ENCODE assay signal across 31 cellular contexts in the genomic region with DNA sequence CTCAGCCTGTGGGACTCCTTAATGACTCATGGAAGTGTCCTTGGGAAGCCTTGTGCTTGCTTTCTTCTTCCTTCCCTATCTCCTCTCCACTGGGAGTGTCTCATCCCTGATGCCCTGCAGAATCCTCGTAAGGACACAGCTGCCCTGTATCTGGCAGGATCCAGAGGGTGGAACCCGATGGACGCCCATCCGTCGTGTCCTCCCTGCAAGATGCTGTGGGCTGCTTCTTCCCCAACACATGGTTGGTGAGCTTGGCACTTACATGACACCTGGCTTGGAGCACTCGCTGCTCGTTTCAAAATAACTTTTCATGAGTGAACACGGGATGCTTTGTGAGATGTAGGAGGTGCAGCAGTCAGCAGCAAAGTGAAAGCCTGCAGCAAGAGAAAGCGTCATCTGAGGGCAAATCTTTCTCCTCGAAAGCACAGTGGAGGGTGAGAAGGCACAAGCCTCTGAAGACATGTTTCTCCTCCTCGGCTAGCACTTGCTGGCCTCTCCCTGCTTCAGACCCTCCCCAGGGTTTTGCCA. TPM values are rescaled to one million over a fixed set of nuclear protein-coding genes. Genes with fewer than 3 reads are reported as not detected.
"Had no signal": no experiment of that assay in that cellular context is flagged by ENCODE, and none has a peak within 500 bp of the region (broad histone marks: within the 10 kb centered on the region; RNA-seq: fewer than 3 reads in every experiment).

No MANE protein-coding gene starts in this region.

- H3K27me3 Mint-ChIP-seq: activated naive CD8-positive, alpha-beta T cell had no signal

- H3K4me3 Mint-ChIP-seq: activated CD4-positive, alpha-beta memory T cell treated with anti-CD3 and anti-CD28 coated beads for 36 hours; activated CD4-positive, alpha-beta T cell treated with anti-CD3 and anti-CD28 coated beads, Interleukin-2, amount 10 ng/mL, durations not matched to agents 7 days and 5 days; activated naive CD4-positive, alpha-beta T cell treated with anti-CD3 and anti-CD28 coated beads for 36 hours; activated naive CD8-positive, alpha-beta T cell; activated T-helper 17 cell treated with anti-CD3 and anti-CD28 coated beads, Interleukin-2, amount 50 U/mL, for 72 hours; brain; T-cell had no signal

- ATAC-seq: activated T-helper 17 cell treated with anti-CD3 and anti-CD28 coated beads, Interleukin-2, amount 50 U/mL, for 72 hours; Panc1; Right ventricle myocardium inferior; T-cell had no signal

- H3K4me3 ChIP-seq: SK-N-MC had no signal

- DNase-seq: activated CD4-positive, alpha-beta memory T cell treated with anti-CD3 and anti-CD28 coated beads for 36 hours; activated CD4-positive, alpha-beta T cell treated with anti-CD3 and anti-CD28 coated beads, Interleukin-2, amount 10 ng/mL, durations not matched to agents 7 days and 5 days; activated CD4-positive, CD25-positive, alpha-beta regulatory T cell; activated CD8-positive, alpha-beta memory T cell treated with anti-CD3 and anti-CD28 coated beads for 24 hours; activated gamma-delta T cell; activated naive CD4-positive, alpha-beta T cell treated with anti-CD3 and anti-CD28 coated beads for 36 hours; activated T-cell treated with anti-CD3 and anti-CD28 coated beads, Interleukin-2, amount 50 U/mL, for 48 hours; amygdala; Kasumi-1; KBM-7; NCI-H1048; NCI-H146; NCI-H187 treated with DMSO at 0.1 percent for 48 hours; NCI-H2081 treated with DMSO at 0.1 percent for 48 hours; NCI-H2171; NCI-H2227 treated with DMSO at 0.1 percent for 48 hours; NCI-H446 treated with DMSO at 0.1 percent for 48 hours; NCI-H524 treated with DMSO at 0.1 percent for 48 hours; NCI-H748 treated with DMSO at 0.1 percent for 48 hours; OCI-M1; RPMI8226; T-cell had no signal

- H3K27ac ChIP-seq: SK-N-MC, VCaP had no signal

- H3K36me3 Mint-ChIP-seq: activated CD4-positive, alpha-beta memory T cell treated with anti-CD3 and anti-CD28 coated beads for 36 hours; activated naive CD8-positive, alpha-beta T cell; brain; T-cell had no signal

- FAIRE-seq: astrocyte had no signal

- H3K4me1 Mint-ChIP-seq: activated CD4-positive, alpha-beta T cell treated with anti-CD3 and anti-CD28 coated beads, Interleukin-2, amount 10 ng/mL, durations not matched to agents 7 days and 5 days; activated T-helper 17 cell treated with anti-CD3 and anti-CD28 coated beads, Interleukin-2, amount 50 U/mL, for 72 hours; brain had no signal

- H3K9me3 Mint-ChIP-seq: activated CD4-positive, alpha-beta memory T cell treated with anti-CD3 and anti-CD28 coated beads for 36 hours; activated CD4-positive, alpha-beta T cell treated with anti-CD3 and anti-CD28 coated beads, Interleukin-2, amount 10 ng/mL, durations not matched to agents 7 days and 5 days; activated naive CD4-positive, alpha-beta T cell treated with anti-CD3 and anti-CD28 coated beads for 36 hours; activated T-helper 17 cell treated with anti-CD3 and anti-CD28 coated beads, Interleukin-2, amount 50 U/mL, for 72 hours; T-cell had no signal

RNA-seq across cellular contexts. Expression of gene CCL15, which starts 3.3 kb away (rescaled TPM):
- total RNA-seq: activated CD4-positive, alpha-beta memory T cell treated with anti-CD3 and anti-CD28 coated beads for 36 hours; activated CD4-positive, alpha-beta T cell treated with anti-CD3 and anti-CD28 coated beads, Interleukin-2, amount 10 ng/mL, durations not matched to agents 7 days and 5 days; activated naive CD4-positive, alpha-beta T cell treated with anti-CD3 and anti-CD28 coated beads for 36 hours; activated T-helper 17 cell treated with anti-CD3 and anti-CD28 coated beads, Interleukin-2, amount 50 U/mL, for 72 hours; astrocyte; Right ventricle myocardium inferior; T-cell; T-helper 2 cell treated with Interferon-gamma antibody and Interleukin-4, amounts not matched to agents 100 ng/mL and 5 ng/mL, for 36 hours had no signal

RNA-seq across cellular contexts. Expression of gene CCL14, which starts 11.6 kb away (rescaled TPM):
- total RNA-seq: activated CD4-positive, alpha-beta memory T cell treated with anti-CD3 and anti-CD28 coated beads for 36 hours; activated CD4-positive, alpha-beta T cell treated with anti-CD3 and anti-CD28 coated beads, Interleukin-2, amount 10 ng/mL, durations not matched to agents 7 days and 5 days; activated naive CD4-positive, alpha-beta T cell treated with anti-CD3 and anti-CD28 coated beads for 36 hours; activated T-helper 17 cell treated with anti-CD3 and anti-CD28 coated beads, Interleukin-2, amount 50 U/mL, for 72 hours; astrocyte; T-cell; T-helper 2 cell treated with Interferon-gamma antibody and Interleukin-4, amounts not matched to agents 100 ng/mL and 5 ng/mL, for 36 hours had no signal

RNA-seq across cellular contexts. Expression of gene CCL16, which starts 16.8 kb away (rescaled TPM):
- total RNA-seq: activated CD4-positive, alpha-beta memory T cell treated with anti-CD3 and anti-CD28 coated beads for 36 hours; activated CD4-positive, alpha-beta T cell treated with anti-CD3 and anti-CD28 coated beads, Interleukin-2, amount 10 ng/mL, durations not matched to agents 7 days and 5 days; activated naive CD4-positive, alpha-beta T cell treated with anti-CD3 and anti-CD28 coated beads for 36 hours; activated T-helper 17 cell treated with anti-CD3 and anti-CD28 coated beads, Interleukin-2, amount 50 U/mL, for 72 hours; astrocyte; Right ventricle myocardium inferior; T-cell; T-helper 2 cell treated with Interferon-gamma antibody and Interleukin-4, amounts not matched to agents 100 ng/mL and 5 ng/mL, for 36 hours had no signal

RNA-seq across cellular contexts. Expression of gene CCL23, which starts 19.7 kb away (rescaled TPM):
- total RNA-seq: activated CD4-positive, alpha-beta memory T cell treated with anti-CD3 and anti-CD28 coated beads for 36 hours; activated CD4-positive, alpha-beta T cell treated with anti-CD3 and anti-CD28 coated beads, Interleukin-2, amount 10 ng/mL, durations not matched to agents 7 days and 5 days; activated naive CD4-positive, alpha-beta T cell treated with anti-CD3 and anti-CD28 coated beads for 36 hours; activated T-helper 17 cell treated with anti-CD3 and anti-CD28 coated beads, Interleukin-2, amount 50 U/mL, for 72 hours; astrocyte; Right ventricle myocardium inferior; T-cell; T-helper 2 cell treated with Interferon-gamma antibody and Interleukin-4, amounts not matched to agents 100 ng/mL and 5 ng/mL, for 36 hours had no signal

RNA-seq across cellular contexts. Expression of gene LYZL6, which starts 54.6 kb away (rescaled TPM):
- total RNA-seq: activated CD4-positive, alpha-beta memory T cell treated with anti-CD3 and anti-CD28 coated beads for 36 hours; activated CD4-positive, alpha-beta T cell treated with anti-CD3 and anti-CD28 coated beads, Interleukin-2, amount 10 ng/mL, durations not matched to agents 7 days and 5 days; activated naive CD4-positive, alpha-beta T cell treated with anti-CD3 and anti-CD28 coated beads for 36 hours; activated T-helper 17 cell treated with anti-CD3 and anti-CD28 coated beads, Interleukin-2, amount 50 U/mL, for 72 hours; astrocyte; Right ventricle myocardium inferior; T-cell; T-helper 2 cell treated with Interferon-gamma antibody and Interleukin-4, amounts not matched to agents 100 ng/mL and 5 ng/mL, for 36 hours had no signal
